In the genomic region with DNA sequence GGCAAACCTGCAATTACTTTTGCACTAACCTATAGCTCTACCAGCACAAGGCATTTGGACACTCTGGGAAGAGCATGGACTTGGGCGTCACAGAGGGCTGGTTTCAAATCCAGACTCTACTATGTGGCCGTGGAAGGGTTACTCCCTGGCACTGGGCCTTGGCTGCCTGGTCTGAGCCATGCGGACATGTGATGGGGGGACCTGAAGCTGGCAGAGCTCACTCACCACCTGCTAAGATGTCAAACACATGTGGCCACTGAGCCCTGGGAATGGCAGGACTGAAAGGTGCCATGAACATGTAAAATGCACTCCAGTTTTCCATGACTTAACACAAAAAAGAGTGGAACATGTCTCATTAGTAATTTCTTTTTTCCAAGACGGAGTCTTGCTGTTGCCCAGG, we compare ENCODE assay signal across 2 cellular contexts.
TF ChIP-seq lines count a peak whose summit lies in the region.

No MANE protein-coding gene starts in this region.

TF ChIP-seq in SK-N-SH, 30 proteins besides CTCF, POLR2A, EP300 and RAD21 (continued from another document):
- TF ChIP-seq, protein P1, sequence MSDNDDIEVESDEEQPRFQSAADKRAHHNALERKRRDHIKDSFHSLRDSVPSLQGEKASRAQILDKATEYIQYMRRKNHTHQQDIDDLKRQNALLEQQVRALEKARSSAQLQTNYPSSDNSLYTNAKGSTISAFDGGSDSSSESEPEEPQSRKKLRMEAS (IDR thresholded peaks at IDR 0.05; ENCODE audit: low read depth) = no peak

TF ChIP-seq in SK-N-SH treated with all-trans-retinoic acid at 6 μM for 48 hours, 23 proteins besides CTCF, POLR2A, EP300 and RAD21 (continued from another document):
- TF ChIP-seq, protein P2, sequence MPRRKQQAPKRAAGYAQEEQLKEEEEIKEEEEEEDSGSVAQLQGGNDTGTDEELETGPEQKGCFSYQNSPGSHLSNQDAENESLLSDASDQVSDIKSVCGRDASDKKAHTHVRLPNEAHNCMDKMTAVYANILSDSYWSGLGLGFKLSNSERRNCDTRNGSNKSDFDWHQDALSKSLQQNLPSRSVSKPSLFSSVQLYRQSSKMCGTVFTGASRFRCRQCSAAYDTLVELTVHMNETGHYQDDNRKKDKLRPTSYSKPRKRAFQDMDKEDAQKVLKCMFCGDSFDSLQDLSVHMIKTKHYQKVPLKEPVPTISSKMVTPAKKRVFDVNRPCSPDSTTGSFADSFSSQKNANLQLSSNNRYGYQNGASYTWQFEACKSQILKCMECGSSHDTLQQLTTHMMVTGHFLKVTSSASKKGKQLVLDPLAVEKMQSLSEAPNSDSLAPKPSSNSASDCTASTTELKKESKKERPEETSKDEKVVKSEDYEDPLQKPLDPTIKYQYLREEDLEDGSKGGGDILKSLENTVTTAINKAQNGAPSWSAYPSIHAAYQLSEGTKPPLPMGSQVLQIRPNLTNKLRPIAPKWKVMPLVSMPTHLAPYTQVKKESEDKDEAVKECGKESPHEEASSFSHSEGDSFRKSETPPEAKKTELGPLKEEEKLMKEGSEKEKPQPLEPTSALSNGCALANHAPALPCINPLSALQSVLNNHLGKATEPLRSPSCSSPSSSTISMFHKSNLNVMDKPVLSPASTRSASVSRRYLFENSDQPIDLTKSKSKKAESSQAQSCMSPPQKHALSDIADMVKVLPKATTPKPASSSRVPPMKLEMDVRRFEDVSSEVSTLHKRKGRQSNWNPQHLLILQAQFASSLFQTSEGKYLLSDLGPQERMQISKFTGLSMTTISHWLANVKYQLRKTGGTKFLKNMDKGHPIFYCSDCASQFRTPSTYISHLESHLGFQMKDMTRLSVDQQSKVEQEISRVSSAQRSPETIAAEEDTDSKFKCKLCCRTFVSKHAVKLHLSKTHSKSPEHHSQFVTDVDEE (CRISPR knock-in tag; IDR thresholded peaks at IDR 0.05) = no peak
- TF ChIP-seq GLIS3 (CRISPR knock-in tag; IDR thresholded peaks at IDR 0.05) = no peak
- no peak for TF ChIP-seq BACH2 (CRISPR knock-in tag; IDR thresholded peaks at IDR 0.05; ENCODE audit: borderline replicate concordance)
- TF ChIP-seq, protein P3, sequence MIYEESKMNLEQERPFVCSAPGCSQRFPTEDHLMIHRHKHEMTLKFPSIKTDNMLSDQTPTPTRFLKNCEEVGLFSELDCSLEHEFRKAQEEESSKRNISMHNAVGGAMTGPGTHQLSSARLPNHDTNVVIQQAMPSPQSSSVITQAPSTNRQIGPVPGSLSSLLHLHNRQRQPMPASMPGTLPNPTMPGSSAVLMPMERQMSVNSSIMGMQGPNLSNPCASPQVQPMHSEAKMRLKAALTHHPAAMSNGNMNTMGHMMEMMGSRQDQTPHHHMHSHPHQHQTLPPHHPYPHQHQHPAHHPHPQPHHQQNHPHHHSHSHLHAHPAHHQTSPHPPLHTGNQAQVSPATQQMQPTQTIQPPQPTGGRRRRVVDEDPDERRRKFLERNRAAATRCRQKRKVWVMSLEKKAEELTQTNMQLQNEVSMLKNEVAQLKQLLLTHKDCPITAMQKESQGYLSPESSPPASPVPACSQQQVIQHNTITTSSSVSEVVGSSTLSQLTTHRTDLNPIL (CRISPR knock-in tag; IDR thresholded peaks at IDR 0.05; ENCODE audit: low read depth) = no peak
- no peak for TF ChIP-seq TCF4 (CRISPR knock-in tag; IDR thresholded peaks at IDR 0.05; ENCODE audit: borderline replicate concordance)
- no peak for TF ChIP-seq ZNF8 (CRISPR knock-in tag; IDR thresholded peaks at IDR 0.05)
- no peak for TF ChIP-seq ARNTL (CRISPR knock-in tag; IDR thresholded peaks at IDR 0.05; ENCODE audit: borderline replicate concordance, low read depth)
